1 cellular context compared by ENCODE assay signal in genomic region chr22:37502342-37503182, GRCh38.
TF ChIP-seq lines count a peak whose summit lies in the region.

No MANE protein-coding gene starts in this region.

TF ChIP-seq in endothelial cell of umbilical vein, 7 proteins besides CTCF, POLR2A, EP300 and RAD21:
- no peak for TF ChIP-seq POLR2AphosphoS5 (IDR thresholded peaks at IDR 0.05; ENCODE audit: insufficient read depth, low read depth, low read length)
- TF ChIP-seq JUN (IDR thresholded peaks at IDR 0.05; ENCODE audit: borderline replicate concordance, insufficient read depth, insufficient read length, low read depth): no peak
- TF ChIP-seq GATA2 (IDR thresholded peaks at IDR 0.05; ENCODE audit: insufficient read depth, insufficient read length, low read depth, low read length): no peak
- no peak for TF ChIP-seq MAX (IDR thresholded peaks at IDR 0.05; ENCODE audit: insufficient read depth, insufficient read length)
- no peak for TF ChIP-seq FOS (IDR thresholded peaks at IDR 0.05; ENCODE audit: borderline replicate concordance, insufficient read depth, low read length)
- no peak for TF ChIP-seq EZH2 (IDR thresholded peaks at IDR 0.05; ENCODE audit: borderline replicate concordance, low read depth, low read length, severe bottlenecking)
